In genomic region chr14:19481421-19481820, GRCh38 we compare ENCODE assay signal across 1 cellular context. TPM values are rescaled to one million over a fixed set of nuclear protein-coding genes. Genes with fewer than 3 reads are reported as not detected.
"Had no signal": no experiment of that assay in that cellular context is flagged by ENCODE, and none has a peak within 500 bp of the region (broad histone marks: within the 10 kb centered on the region; RNA-seq: fewer than 3 reads in every experiment).

No MANE protein-coding gene starts in this region.

RNA-seq across cellular contexts. Expression of gene POTEG, which starts 47.3 kb away (rescaled TPM):
- total RNA-seq: G401 had no signal
